ENCODE assay signal across 15 cellular contexts in the genomic region with DNA sequence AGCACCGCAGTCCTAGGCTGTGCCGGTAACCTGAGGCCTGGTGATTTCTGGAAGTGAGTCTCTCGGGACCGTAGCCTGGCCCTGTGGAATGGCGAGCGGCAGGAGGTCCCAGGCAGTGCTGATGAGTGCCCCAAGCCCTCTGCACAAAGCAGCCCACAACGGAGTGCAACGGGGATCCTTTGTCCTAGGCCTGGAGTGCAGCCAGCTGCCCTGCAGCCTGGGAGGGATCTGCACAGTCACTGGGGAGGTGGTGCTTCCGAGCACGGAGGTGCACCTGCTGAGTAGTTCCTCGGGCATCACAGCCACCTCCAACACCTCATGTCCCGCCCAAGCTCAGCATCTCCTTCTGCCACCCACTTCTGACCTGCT.
A peak's percentile ranks its signal among the peaks of the same experiment; 100 is the strongest.
DNase-seq lines count a peak whose midpoint lies in the region; ATAC-seq, FAIRE-seq and TF ChIP-seq lines count a peak whose summit lies in the region.
"Had no signal": no experiment of that assay in that cellular context is flagged by ENCODE, and none has a peak within 500 bp of the region (broad histone marks: within the 10 kb centered on the region; RNA-seq: fewer than 3 reads in every experiment).

No MANE protein-coding gene starts in this region.

- CTCF ChIA-PET in HepG2 (lab: Yijun Ruan, JAX; ENCODE audit: low intra/inter-chr PET ratio, low total read pairs): no interaction called here

- TF ChIP-seq EP300 in HepG2 (IDR thresholded peaks at IDR 0.05; ENCODE audit: low read depth in 2 of 2, low read length in 2 of 2) (no peak), HepG2 (CRISPR knock-in tag; IDR thresholded peaks at IDR 0.05; ENCODE audit: borderline replicate concordance) (no peak)

- no peak overlapping the region; the same call in none of the 2 replicates for H3K4me2 ChIP-seq in HepG2 (ENCODE audit: low read depth, low read length)
- H3K4me2 ChIP-seq: SK-N-SH had no signal

- peak; percentile 39 for ATAC-seq in HepG2
- ATAC-seq: gastrocnemius medialis; natural killer cell treated with Interleukin-12 subunit alpha and Interleukin-12 subunit beta and Interleukin-15 and Interleukin-18, amount 100 ng/mL, for 72 hours had no signal

- FAIRE-seq in HepG2 (lab: Jason Lieb, UNC): no peak

- no peaks in the 10 kb centered on the region for H3K9me3 ChIP-seq in HepG2 (ENCODE audit: low read length)
- H3K9me3 ChIP-seq: gastrocnemius medialis, SK-N-SH had no signal

- TF ChIP-seq CTCF in HepG2 (CRISPR knock-in tag; IDR thresholded peaks at IDR 0.05): no peak

- no peak for TF ChIP-seq POLR2A in HepG2 (IDR thresholded peaks at IDR 0.05; ENCODE audit: insufficient read depth in 1 of 2, low read depth in 2 of 2, low read length in 2 of 2)

- intact Hi-C loops in HepG2 (cut with micrococcal nuclease; ENCODE audit: unreplicated experiment): no loop called here

- in situ Hi-C loops in HepG2 (cut with HindIII; ENCODE audit: extremely low pct_ligation_motif_present, low pct_unique_long_range_greater_than_20kb): no loop called here

- H3K4me3 ChIP-seq in H7 (ENCODE audit: insufficient read depth, low read depth, low read length) (no peak overlapping the region), HepG2 (replicated peaks in 1 of 3; ENCODE audit: insufficient read depth in 1 of 3, low read depth in 2 of 3, low read length in 3 of 3) (no peak overlapping the region)
- H3K4me3 ChIP-seq: gastrocnemius medialis had no signal

- no TSS peak for BruUV-seq in HepG2 (replicated peaks; lab: Mats Ljungman, UMichigan)

- H3K27me3 ChIP-seq in H7 (ENCODE audit: control insufficient read depth, insufficient read depth, low read length) (no peaks in the 10 kb centered on the region; the same call in 1 of the 2 replicates), HepG2 (ENCODE audit: control insufficient read depth in 1 of 2, insufficient read depth in 2 of 2, low read length in 2 of 2) (peaks cover 6 to 43% of the 10 kb centered on the region in 2 experiments)
- H3K27me3 ChIP-seq: gastrocnemius medialis had no signal

- peaks cover 38% of the 10 kb centered on the region for H3K4me1 ChIP-seq in HepG2 (ENCODE audit: insufficient read depth, low read length)
- H3K4me1 ChIP-seq: gastrocnemius medialis had no signal

- TF ChIP-seq RAD21 in HepG2 (CRISPR knock-in tag; IDR thresholded peaks at IDR 0.05): no peak

- POLR2A ChIA-PET in HepG2 (lab: Yijun Ruan, JAX): interaction anchor here (1.4 kb wide), 1 partner anchor 8 kb away, joined by 4 read pairs; no protein-coding TSS in a partner anchor

- H3K27ac ChIP-seq in HepG2 (ENCODE audit: extremely low read length, insufficient read depth, low read length): no peak overlapping the region
- H3K27ac ChIP-seq: gastrocnemius medialis had no signal

- H3K79me2 ChIP-seq in HepG2 (ENCODE audit: insufficient read depth, low read length): no peaks in the 10 kb centered on the region

- H3K36me3 ChIP-seq in H7 (replicated peaks; ENCODE audit: control insufficient read depth, insufficient read depth, low read length) (no peaks in the 10 kb centered on the region), HepG2 (replicated peaks in 1 of 2; ENCODE audit: control insufficient read depth in 1 of 2, insufficient read depth in 2 of 2, low read length in 2 of 2) (no peaks in the 10 kb centered on the region)
- H3K36me3 ChIP-seq: gastrocnemius medialis had no signal

- 0% methylated on average over 3 of the region's 12 CpGs for WGBS in HepG2 (ENCODE audit: low lambda C conversion rate)

- H4K20me1 ChIP-seq in HepG2 (ENCODE audit: insufficient read depth, low read length): no peaks in the 10 kb centered on the region

- DNase-seq in COR-L47 (lab: John Stamatoyannopoulos, UW) (peak; percentile 74), H7 (peak; percentile 62), NCI-H69 (lab: John Stamatoyannopoulos, UW) (peak; percentile 85), HepG2 (ENCODE audit: low spot score) (no peak), globus pallidus (ENCODE audit: low spot score) (no peak), dedifferentiated amniotic fluid mesenchymal stem cell (ENCODE audit: extremely low spot score) (no peak)
- no peak for DNase-seq in activated naive CD4-positive, alpha-beta T cell treated with Interleukin-2 at 50 U/mL for 16 hours
- DNase-seq in stimulated activated CD4-positive, alpha-beta T cell treated with anti-CD3 and anti-CD28 coated beads, Interleukin-15, amount 100 ng/mL, for 24 hours: no peak
- DNase-seq: amniotic stem cell, DND-41, gastrocnemius medialis, mammary epithelial cell, OCI-M1, SK-N-SH had no signal

- no peak overlapping the region for H2AFZ ChIP-seq in HepG2 (ENCODE audit: low read length)

- H3K9ac ChIP-seq in HepG2 (ENCODE audit: insufficient read depth, low read depth, low read length): no peak overlapping the region
- H3K9ac ChIP-seq: SK-N-SH had no signal

TF ChIP-seq in HepG2, 621 proteins besides CTCF, POLR2A, EP300 and RAD21 (continues in another document):
- no peak for TF ChIP-seq PRDM15 (CRISPR knock-in tag; IDR thresholded peaks at IDR 0.05)
- no peak for TF ChIP-seq ZNF792 (CRISPR knock-in tag; IDR thresholded peaks at IDR 0.05)
- no peak for TF ChIP-seq ZFP1 (CRISPR knock-in tag; IDR thresholded peaks at IDR 0.05)
- TF ChIP-seq ZNF687 (CRISPR knock-in tag; IDR thresholded peaks at IDR 0.05): peak; percentile 12; the same call in 1 of the 2 replicates
- no peak for TF ChIP-seq AGO2 (optimal IDR thresholded peaks at IDR 0.05; ENCODE audit: low read depth, low read length)
- no peak for TF ChIP-seq ATF4 (CRISPR knock-in tag; IDR thresholded peaks at IDR 0.05)
- TF ChIP-seq ZNF879 (CRISPR knock-in tag; IDR thresholded peaks at IDR 0.05): no peak
- 0 out of 2 replicates have a peak, but pooled peaks have one; percentile 7 for TF ChIP-seq ZNF292 (CRISPR knock-in tag; IDR thresholded peaks at IDR 0.05; ENCODE audit: borderline replicate concordance, low read depth)

Comparison
In these comparisons a context has a peak if more than half of its experiments do, and no peak if none do; other contexts are left out.
1. DNase-seq: peak in COR-L47 (single experiment), H7 (single experiment) and NCI-H69 (single experiment); none in HepG2 (single experiment), activated naive CD4-positive, alpha-beta T cell treated with Interleukin-2 at 50 U/mL for 16 hours (single experiment), globus pallidus (single experiment), stimulated activated CD4-positive, alpha-beta T cell treated with anti-CD3 and anti-CD28 coated beads, Interleukin-15, amount 100 ng/mL, for 24 hours (single experiment) and dedifferentiated amniotic fluid mesenchymal stem cell (single experiment).